Comparison of ENCODE assay signal across 1 cellular context in genomic region chr13:37526710-37527446, GRCh38.
TF ChIP-seq lines count a peak whose summit lies in the region.

No MANE protein-coding gene starts in this region.

TF ChIP-seq in SK-N-SH treated with all-trans-retinoic acid at 6 μM for 48 hours, 23 proteins besides CTCF, POLR2A, EP300 and RAD21 (continued from another document):
- TF ChIP-seq RARB (CRISPR knock-in tag; IDR thresholded peaks at IDR 0.05), result no peak
- TF ChIP-seq PPARA (CRISPR knock-in tag; IDR thresholded peaks at IDR 0.05; ENCODE audit: borderline replicate concordance), result no peak
